Comparison of ENCODE assay signal across 1 cellular context in genomic region chr16:72576189-72576588, GRCh38.
TF ChIP-seq lines count a peak whose summit lies in the region.

No MANE protein-coding gene starts in this region.

TF ChIP-seq in GM12878, 131 proteins besides CTCF, POLR2A, EP300 and RAD21 (continued from another document):
- TF ChIP-seq NKRF (conservative IDR thresholded peaks at IDR 0.05), result no peak
- TF ChIP-seq RCOR1 (conservative IDR thresholded peaks at IDR 0.05; ENCODE audit: low read depth, low read length), result no peak
- TF ChIP-seq IKZF2 (IDR thresholded peaks at IDR 0.05), result no peak
- no peak for TF ChIP-seq STAT3 (IDR thresholded peaks at IDR 0.05; ENCODE audit: low read depth, low read length)
- no peak for TF ChIP-seq IRF5 (IDR thresholded peaks at IDR 0.05; ENCODE audit: borderline replicate concordance)
